In genomic region chr1:40384413-40384762, GRCh38 we compare ENCODE assay signal across 8 cellular contexts. TPM values are rescaled to one million over a fixed set of nuclear protein-coding genes. Genes with fewer than 3 reads are reported as not detected.
DNase-seq lines count a peak whose midpoint lies in the region; ATAC-seq and TF ChIP-seq lines count a peak whose summit lies in the region.

No MANE protein-coding gene starts in this region.

- H3K27me3 Mint-ChIP-seq in activated naive CD8-positive, alpha-beta T cell treated with anti-CD3 and anti-CD28 coated beads, Interleukin-2, amount 10 ng/mL, durations not matched to agents 7 days and 5 days, result no peaks in the 10 kb centered on the region

- H3K27ac Mint-ChIP-seq in activated naive CD8-positive, alpha-beta T cell treated with anti-CD3 and anti-CD28 coated beads, Interleukin-2, amount 10 ng/mL, durations not matched to agents 7 days and 5 days, result peak overlapping the region; percentile 98

- H3K27me3 ChIP-seq in BLaER1 (no peaks in the 10 kb centered on the region), mucosa of stomach (ENCODE audit: control insufficient read depth, insufficient read depth, low read length) (no peaks in the 10 kb centered on the region)

- no peak overlapping the region for H3K4me3 ChIP-seq in BLaER1
- peak overlapping the region; percentile 2; the same call in 1 of the 2 replicates for H3K4me3 ChIP-seq in LNCaP clone FGC (ENCODE audit: low read depth, low read length)
- no peak overlapping the region for H3K4me3 ChIP-seq in mucosa of stomach (ENCODE audit: low read length)

- no peaks in the 10 kb centered on the region for H3K9me3 ChIP-seq in BLaER1
- H3K9me3 ChIP-seq in mucosa of stomach (ENCODE audit: control insufficient read depth, low read length), result no peaks in the 10 kb centered on the region

- H3K36me3 ChIP-seq in BLaER1 (peaks cover 10% of the 10 kb centered on the region), mucosa of stomach (ENCODE audit: control insufficient read depth, insufficient read depth, low read length) (no peaks in the 10 kb centered on the region)

- H3K4me2 ChIP-seq in BLaER1, result peak overlapping the region; percentile 90

- peaks cover 80% of the 10 kb centered on the region for H3K4me1 Mint-ChIP-seq in activated naive CD8-positive, alpha-beta T cell treated with anti-CD3 and anti-CD28 coated beads, Interleukin-2, amount 10 ng/mL, durations not matched to agents 7 days and 5 days

- peak overlapping the region; percentile 85 for H3K4me3 Mint-ChIP-seq in activated naive CD8-positive, alpha-beta T cell treated with anti-CD3 and anti-CD28 coated beads, Interleukin-2, amount 10 ng/mL, durations not matched to agents 7 days and 5 days

- peaks cover 16% of the 10 kb centered on the region for H3K36me3 Mint-ChIP-seq in activated naive CD8-positive, alpha-beta T cell treated with anti-CD3 and anti-CD28 coated beads, Interleukin-2, amount 10 ng/mL, durations not matched to agents 7 days and 5 days

- no peak for TF ChIP-seq CTCF in LNCaP clone FGC (IDR thresholded peaks at IDR 0.05; ENCODE audit: control insufficient read depth, extremely low read depth, insufficient read depth)

- H3K9ac ChIP-seq in BLaER1 (peak overlapping the region; percentile 70), mucosa of stomach (ENCODE audit: low read length) (peak overlapping the region; percentile 68)

- H4K20me1 ChIP-seq in BLaER1, result no peaks in the 10 kb centered on the region

- ATAC-seq in activated naive CD8-positive, alpha-beta T cell treated with anti-CD3 and anti-CD28 coated beads, Interleukin-2, amount 10 ng/mL, durations not matched to agents 7 days and 5 days (ENCODE audit: low read depth), result no peak
- ATAC-seq in HG03039 (IDR thresholded peaks at IDR 0.05; ENCODE audit: unreplicated experiment) (no peak), HG02798 (IDR thresholded peaks at IDR 0.05; ENCODE audit: poor library complexity, unreplicated experiment) (no peak)

- POLR2A ChIA-PET in activated naive CD8-positive, alpha-beta T cell treated with anti-CD3 and anti-CD28 coated beads, Interleukin-2, amount 10 ng/mL, durations not matched to agents 7 days and 5 days (lab: Charles Lee), result interaction anchor here (1.6 to 10.4 kb wide), 5 partner anchors 11 to 307 kb away, joined by 4 to 175 read pairs (median 12); partner anchors contain the start of genes NFYC and SMAP2

- no peaks in the 10 kb centered on the region for H3K9me3 Mint-ChIP-seq in activated naive CD8-positive, alpha-beta T cell treated with anti-CD3 and anti-CD28 coated beads, Interleukin-2, amount 10 ng/mL, durations not matched to agents 7 days and 5 days

- H3K4me1 ChIP-seq in BLaER1, result peaks cover 84% of the 10 kb centered on the region
- peaks cover 85% of the 10 kb centered on the region for H3K4me1 ChIP-seq in mucosa of stomach (ENCODE audit: control insufficient read depth, insufficient read depth, low read length)

- peak; percentile 72 for DNase-seq in LNCaP clone FGC (ENCODE audit: low read depth)
- DNase-seq in activated naive CD8-positive, alpha-beta T cell treated with anti-CD3 and anti-CD28 coated beads, Interleukin-2, amount 10 ng/mL, durations not matched to agents 7 days and 5 days, result no peak
- DNase-seq in activated gamma-delta T cell (lab: John Stamatoyannopoulos, UW), result no peak
- no peak for DNase-seq in SIG-M5 treated with dmso at 0.1 percent for 504 hours (lab: John Stamatoyannopoulos, UW; ENCODE audit: unreplicated experiment)

- H3K27ac ChIP-seq in BLaER1, result peak overlapping the region; percentile 86

RNA-seq across cellular contexts. Expression of gene SMAP2, which starts 10.9 kb away (rescaled TPM):
- 100 to 1,000 TPM; 133 to 138 TPM for total RNA-seq in activated naive CD8-positive, alpha-beta T cell treated with anti-CD3 and anti-CD28 coated beads, Interleukin-2, amount 10 ng/mL, durations not matched to agents 7 days and 5 days
